In the genomic region with DNA sequence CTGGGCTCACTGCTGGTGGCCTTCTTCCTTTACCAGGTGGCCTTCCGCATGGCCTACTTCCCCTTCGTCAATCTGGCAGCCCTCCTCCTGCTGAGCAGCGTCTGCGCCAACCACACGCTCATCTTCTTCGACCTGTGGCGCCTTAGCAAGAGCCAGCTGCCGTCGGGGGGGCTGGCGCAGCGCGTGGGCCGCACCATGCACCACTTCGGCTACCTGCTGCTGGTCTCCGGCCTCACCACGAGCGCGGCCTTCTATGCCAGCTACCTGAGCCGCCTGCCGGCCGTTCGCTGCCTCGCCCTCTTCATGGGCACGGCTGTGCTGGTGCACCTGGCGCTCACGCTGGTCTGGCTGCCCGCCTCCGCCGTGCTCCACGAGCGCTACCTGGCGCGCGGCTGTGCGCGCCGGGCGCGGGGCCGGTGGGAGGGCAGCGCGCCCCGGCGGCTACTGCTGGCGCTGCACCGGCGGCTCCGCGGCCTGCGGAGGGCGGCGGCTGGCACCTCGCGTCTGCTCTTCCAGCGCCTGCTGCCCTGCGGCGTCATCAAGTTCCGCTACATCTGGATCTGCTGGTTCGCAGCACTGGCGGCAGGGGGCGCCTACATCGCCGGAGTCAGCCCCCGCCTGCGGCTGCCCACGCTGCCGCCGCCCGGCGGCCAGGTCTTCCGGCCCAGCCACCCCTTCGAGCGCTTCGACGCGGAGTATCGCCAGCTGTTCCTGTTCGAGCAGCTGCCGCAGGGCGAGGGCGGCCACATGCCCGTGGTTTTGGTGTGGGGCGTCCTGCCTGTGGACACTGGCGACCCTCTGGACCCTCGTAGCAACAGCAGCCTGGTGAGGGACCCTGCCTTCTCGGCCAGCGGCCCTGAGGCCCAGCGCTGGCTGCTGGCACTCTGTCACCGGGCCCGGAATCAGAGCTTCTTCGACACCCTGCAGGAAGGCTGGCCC, we compare ENCODE assay signal across 1 cellular context.
TF ChIP-seq lines count a peak whose summit lies in the region.

No MANE protein-coding gene starts in this region.

TF ChIP-seq in HepG2, 621 proteins besides CTCF, POLR2A, EP300 and RAD21 (continued from another document):
- TF ChIP-seq, protein P1, sequence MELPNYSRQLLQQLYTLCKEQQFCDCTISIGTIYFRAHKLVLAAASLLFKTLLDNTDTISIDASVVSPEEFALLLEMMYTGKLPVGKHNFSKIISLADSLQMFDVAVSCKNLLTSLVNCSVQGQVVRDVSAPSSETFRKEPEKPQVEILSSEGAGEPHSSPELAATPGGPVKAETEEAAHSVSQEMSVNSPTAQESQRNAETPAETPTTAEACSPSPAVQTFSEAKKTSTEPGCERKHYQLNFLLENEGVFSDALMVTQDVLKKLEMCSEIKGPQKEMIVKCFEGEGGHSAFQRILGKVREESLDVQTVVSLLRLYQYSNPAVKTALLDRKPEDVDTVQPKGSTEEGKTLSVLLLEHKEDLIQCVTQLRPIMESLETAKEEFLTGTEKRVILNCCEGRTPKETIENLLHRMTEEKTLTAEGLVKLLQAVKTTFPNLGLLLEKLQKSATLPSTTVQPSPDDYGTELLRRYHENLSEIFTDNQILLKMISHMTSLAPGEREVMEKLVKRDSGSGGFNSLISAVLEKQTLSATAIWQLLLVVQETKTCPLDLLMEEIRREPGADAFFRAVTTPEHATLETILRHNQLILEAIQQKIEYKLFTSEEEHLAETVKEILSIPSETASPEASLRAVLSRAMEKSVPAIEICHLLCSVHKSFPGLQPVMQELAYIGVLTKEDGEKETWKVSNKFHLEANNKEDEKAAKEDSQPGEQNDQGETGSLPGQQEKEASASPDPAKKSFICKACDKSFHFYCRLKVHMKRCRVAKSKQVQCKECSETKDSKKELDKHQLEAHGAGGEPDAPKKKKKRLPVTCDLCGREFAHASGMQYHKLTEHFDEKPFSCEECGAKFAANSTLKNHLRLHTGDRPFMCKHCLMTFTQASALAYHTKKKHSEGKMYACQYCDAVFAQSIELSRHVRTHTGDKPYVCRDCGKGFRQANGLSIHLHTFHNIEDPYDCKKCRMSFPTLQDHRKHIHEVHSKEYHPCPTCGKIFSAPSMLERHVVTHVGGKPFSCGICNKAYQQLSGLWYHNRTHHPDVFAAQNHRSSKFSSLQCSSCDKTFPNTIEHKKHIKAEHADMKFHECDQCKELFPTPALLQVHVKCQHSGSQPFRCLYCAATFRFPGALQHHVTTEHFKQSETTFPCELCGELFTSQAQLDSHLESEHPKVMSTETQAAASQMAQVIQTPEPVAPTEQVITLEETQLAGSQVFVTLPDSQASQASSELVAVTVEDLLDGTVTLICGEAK (IDR thresholded peaks at IDR 0.05): no peak
- TF ChIP-seq, protein P1 (CRISPR knock-in tag; IDR thresholded peaks at IDR 0.05): peak; percentile 87
- TF ChIP-seq KLF12 (CRISPR knock-in tag; IDR thresholded peaks at IDR 0.05; ENCODE audit: borderline replicate concordance) (peak; percentile 95), TARDBP (CRISPR knock-in tag; IDR thresholded peaks at IDR 0.05) (no peak), ZNF556 (CRISPR knock-in tag; IDR thresholded peaks at IDR 0.05; ENCODE audit: borderline replicate concordance) (peak; percentile 83; the same call in 1 of the 2 replicates), ZNF749 (CRISPR knock-in tag; IDR thresholded peaks at IDR 0.05; ENCODE audit: borderline replicate concordance) (peak; percentile 97), ZFP1 (CRISPR knock-in tag; IDR thresholded peaks at IDR 0.05) (no peak), STAG1 (CRISPR knock-in tag; IDR thresholded peaks at IDR 0.05) (peak; percentile 68), MIXL1 (CRISPR knock-in tag; IDR thresholded peaks at IDR 0.05) (peak; percentile 67; the same call in 1 of the 2 replicates), CC2D1A (CRISPR knock-in tag; IDR thresholded peaks at IDR 0.05) (0 out of 2 replicates have a peak, but pooled peaks have one; percentile 30)
- TF ChIP-seq, protein P2, sequence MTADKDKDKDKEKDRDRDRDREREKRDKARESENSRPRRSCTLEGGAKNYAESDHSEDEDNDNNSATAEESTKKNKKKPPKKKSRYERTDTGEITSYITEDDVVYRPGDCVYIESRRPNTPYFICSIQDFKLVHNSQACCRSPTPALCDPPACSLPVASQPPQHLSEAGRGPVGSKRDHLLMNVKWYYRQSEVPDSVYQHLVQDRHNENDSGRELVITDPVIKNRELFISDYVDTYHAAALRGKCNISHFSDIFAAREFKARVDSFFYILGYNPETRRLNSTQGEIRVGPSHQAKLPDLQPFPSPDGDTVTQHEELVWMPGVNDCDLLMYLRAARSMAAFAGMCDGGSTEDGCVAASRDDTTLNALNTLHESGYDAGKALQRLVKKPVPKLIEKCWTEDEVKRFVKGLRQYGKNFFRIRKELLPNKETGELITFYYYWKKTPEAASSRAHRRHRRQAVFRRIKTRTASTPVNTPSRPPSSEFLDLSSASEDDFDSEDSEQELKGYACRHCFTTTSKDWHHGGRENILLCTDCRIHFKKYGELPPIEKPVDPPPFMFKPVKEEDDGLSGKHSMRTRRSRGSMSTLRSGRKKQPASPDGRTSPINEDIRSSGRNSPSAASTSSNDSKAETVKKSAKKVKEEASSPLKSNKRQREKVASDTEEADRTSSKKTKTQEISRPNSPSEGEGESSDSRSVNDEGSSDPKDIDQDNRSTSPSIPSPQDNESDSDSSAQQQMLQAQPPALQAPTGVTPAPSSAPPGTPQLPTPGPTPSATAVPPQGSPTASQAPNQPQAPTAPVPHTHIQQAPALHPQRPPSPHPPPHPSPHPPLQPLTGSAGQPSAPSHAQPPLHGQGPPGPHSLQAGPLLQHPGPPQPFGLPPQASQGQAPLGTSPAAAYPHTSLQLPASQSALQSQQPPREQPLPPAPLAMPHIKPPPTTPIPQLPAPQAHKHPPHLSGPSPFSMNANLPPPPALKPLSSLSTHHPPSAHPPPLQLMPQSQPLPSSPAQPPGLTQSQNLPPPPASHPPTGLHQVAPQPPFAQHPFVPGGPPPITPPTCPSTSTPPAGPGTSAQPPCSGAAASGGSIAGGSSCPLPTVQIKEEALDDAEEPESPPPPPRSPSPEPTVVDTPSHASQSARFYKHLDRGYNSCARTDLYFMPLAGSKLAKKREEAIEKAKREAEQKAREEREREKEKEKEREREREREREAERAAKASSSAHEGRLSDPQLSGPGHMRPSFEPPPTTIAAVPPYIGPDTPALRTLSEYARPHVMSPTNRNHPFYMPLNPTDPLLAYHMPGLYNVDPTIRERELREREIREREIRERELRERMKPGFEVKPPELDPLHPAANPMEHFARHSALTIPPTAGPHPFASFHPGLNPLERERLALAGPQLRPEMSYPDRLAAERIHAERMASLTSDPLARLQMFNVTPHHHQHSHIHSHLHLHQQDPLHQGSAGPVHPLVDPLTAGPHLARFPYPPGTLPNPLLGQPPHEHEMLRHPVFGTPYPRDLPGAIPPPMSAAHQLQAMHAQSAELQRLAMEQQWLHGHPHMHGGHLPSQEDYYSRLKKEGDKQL (CRISPR knock-in tag; IDR thresholded peaks at IDR 0.05; ENCODE audit: low read depth): peak; percentile 55; the same call in 1 of the 2 replicates
- TF ChIP-seq, protein P3, sequence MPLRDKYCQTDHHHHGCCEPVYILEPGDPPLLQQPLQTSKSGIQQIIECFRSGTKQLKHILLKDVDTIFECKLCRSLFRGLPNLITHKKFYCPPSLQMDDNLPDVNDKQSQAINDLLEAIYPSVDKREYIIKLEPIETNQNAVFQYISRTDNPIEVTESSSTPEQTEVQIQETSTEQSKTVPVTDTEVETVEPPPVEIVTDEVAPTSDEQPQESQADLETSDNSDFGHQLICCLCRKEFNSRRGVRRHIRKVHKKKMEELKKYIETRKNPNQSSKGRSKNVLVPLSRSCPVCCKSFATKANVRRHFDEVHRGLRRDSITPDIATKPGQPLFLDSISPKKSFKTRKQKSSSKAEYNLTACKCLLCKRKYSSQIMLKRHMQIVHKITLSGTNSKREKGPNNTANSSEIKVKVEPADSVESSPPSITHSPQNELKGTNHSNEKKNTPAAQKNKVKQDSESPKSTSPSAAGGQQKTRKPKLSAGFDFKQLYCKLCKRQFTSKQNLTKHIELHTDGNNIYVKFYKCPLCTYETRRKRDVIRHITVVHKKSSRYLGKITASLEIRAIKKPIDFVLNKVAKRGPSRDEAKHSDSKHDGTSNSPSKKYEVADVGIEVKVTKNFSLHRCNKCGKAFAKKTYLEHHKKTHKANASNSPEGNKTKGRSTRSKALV (CRISPR knock-in tag; IDR thresholded peaks at IDR 0.05): peak; percentile 91
- TF ChIP-seq, protein P4, sequence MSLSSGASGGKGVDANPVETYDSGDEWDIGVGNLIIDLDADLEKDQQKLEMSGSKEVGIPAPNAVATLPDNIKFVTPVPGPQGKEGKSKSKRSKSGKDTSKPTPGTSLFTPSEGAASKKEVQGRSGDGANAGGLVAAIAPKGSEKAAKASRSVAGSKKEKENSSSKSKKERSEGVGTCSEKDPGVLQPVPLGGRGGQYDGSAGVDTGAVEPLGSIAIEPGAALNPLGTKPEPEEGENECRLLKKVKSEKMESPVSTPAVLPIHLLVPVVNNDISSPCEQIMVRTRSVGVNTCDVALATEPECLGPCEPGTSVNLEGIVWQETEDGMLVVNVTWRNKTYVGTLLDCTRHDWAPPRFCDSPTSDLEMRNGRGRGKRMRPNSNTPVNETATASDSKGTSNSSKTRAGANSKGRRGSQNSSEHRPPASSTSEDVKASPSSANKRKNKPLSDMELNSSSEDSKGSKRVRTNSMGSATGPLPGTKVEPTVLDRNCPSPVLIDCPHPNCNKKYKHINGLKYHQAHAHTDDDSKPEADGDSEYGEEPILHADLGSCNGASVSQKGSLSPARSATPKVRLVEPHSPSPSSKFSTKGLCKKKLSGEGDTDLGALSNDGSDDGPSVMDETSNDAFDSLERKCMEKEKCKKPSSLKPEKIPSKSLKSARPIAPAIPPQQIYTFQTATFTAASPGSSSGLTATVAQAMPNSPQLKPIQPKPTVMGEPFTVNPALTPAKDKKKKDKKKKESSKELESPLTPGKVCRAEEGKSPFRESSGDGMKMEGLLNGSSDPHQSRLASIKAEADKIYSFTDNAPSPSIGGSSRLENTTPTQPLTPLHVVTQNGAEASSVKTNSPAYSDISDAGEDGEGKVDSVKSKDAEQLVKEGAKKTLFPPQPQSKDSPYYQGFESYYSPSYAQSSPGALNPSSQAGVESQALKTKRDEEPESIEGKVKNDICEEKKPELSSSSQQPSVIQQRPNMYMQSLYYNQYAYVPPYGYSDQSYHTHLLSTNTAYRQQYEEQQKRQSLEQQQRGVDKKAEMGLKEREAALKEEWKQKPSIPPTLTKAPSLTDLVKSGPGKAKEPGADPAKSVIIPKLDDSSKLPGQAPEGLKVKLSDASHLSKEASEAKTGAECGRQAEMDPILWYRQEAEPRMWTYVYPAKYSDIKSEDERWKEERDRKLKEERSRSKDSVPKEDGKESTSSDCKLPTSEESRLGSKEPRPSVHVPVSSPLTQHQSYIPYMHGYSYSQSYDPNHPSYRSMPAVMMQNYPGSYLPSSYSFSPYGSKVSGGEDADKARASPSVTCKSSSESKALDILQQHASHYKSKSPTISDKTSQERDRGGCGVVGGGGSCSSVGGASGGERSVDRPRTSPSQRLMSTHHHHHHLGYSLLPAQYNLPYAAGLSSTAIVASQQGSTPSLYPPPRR (CRISPR knock-in tag; IDR thresholded peaks at IDR 0.05; ENCODE audit: borderline replicate concordance): peak; percentile 56; the same call in 1 of the 2 replicates
